31 cellular contexts compared by ENCODE assay signal in the genomic region with DNA sequence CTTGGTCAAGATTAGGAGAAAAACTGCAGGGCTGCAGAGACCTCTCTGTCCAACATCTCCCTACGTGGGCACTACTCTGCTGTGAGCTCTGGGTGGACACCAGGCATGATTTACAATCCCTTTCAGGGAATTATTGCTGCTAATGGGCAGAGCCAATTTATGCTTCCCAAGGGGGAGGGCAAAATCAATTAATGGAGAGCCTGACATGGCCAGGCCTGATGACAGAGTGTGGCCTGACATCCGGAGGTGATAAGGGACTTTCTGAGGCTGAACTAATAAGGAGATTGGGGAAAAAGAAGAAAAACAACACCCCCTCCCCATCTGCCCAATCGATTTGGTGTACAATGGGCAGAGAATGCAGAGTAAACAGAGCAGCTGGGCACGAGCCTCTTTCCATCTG. TPM values are rescaled to one million over a fixed set of nuclear protein-coding genes. Genes with fewer than 3 reads are reported as not detected.
"Had no signal": no experiment of that assay in that cellular context is flagged by ENCODE, and none has a peak within 500 bp of the region (broad histone marks: within the 10 kb centered on the region; RNA-seq: fewer than 3 reads in every experiment).

No MANE protein-coding gene starts in this region.

- H3K4me1 Mint-ChIP-seq: activated CD4-positive, alpha-beta T cell treated with anti-CD3 and anti-CD28 coated beads for 36 hours; activated naive CD8-positive, alpha-beta T cell treated with anti-CD3 and anti-CD28 coated beads, Interleukin-2, amount 10 ng/mL, durations not matched to agents 7 days and 5 days; neural progenitor cell had no signal

- H3K27me3 ChIP-seq: neural progenitor cell had no signal

- H3K4me3 ChIP-seq: left lung, lung, neural progenitor cell, psoas muscle, tibial artery had no signal

- H2AFZ ChIP-seq: neural progenitor cell had no signal

- H3K4me1 ChIP-seq: neural progenitor cell, psoas muscle had no signal

- H3K9me3 Mint-ChIP-seq: activated B cell treated with CpG ODN at 0.5 μM for 24 hours; activated CD4-positive, alpha-beta memory T cell treated with anti-CD3 and anti-CD28 coated beads for 36 hours; activated naive CD8-positive, alpha-beta T cell treated with anti-CD3 and anti-CD28 coated beads, Interleukin-2, amount 10 ng/mL, durations not matched to agents 7 days and 5 days; neural progenitor cell; stimulated activated naive CD8-positive, alpha-beta T cell treated with anti-CD3 and anti-CD28 coated beads, Interleukin-15, Interleukin-2, amounts not matched to agents 100 ng/mL and 50 ng/mL, for 24 hours; T-helper 1 cell treated with Interleukin-12 subunit alpha and Interleukin-12 subunit beta and Interleukin-4 antibody, amounts not matched to agents 30 μg/mL and 1 μg/mL, for 36 hours had no signal

- H3K4me3 Mint-ChIP-seq: activated B cell treated with CpG ODN at 0.5 μM for 24 hours; activated CD4-positive, alpha-beta memory T cell treated with anti-CD3 and anti-CD28 coated beads for 36 hours; activated CD4-positive, alpha-beta T cell treated with anti-CD3 and anti-CD28 coated beads for 36 hours; activated naive CD8-positive, alpha-beta T cell treated with anti-CD3 and anti-CD28 coated beads, Interleukin-2, amount 10 ng/mL, durations not matched to agents 7 days and 5 days; naive thymus-derived CD8-positive, alpha-beta T cell; neural progenitor cell; stimulated activated naive CD8-positive, alpha-beta T cell treated with anti-CD3 and anti-CD28 coated beads, Interleukin-15, Interleukin-2, amounts not matched to agents 100 ng/mL and 50 ng/mL, for 24 hours; T-helper 1 cell treated with Interleukin-12 subunit alpha and Interleukin-12 subunit beta and Interleukin-4 antibody, amounts not matched to agents 30 μg/mL and 1 μg/mL, for 36 hours had no signal

- DNase-seq: activated B cell treated with CpG ODN at 0.5 μM for 24 hours; activated CD4-positive, alpha-beta memory T cell treated with anti-CD3 and anti-CD28 coated beads for 36 hours; activated CD4-positive, alpha-beta T cell treated with anti-CD3 and anti-CD28 coated beads for 36 hours; activated naive CD4-positive, alpha-beta T cell treated with Interleukin-2 at 50 U/mL for 16 hours; activated naive CD8-positive, alpha-beta T cell treated with anti-CD3 and anti-CD28 coated beads, Interleukin-2, amount 10 ng/mL, durations not matched to agents 7 days and 5 days; activated T-cell treated with anti-CD3 and anti-CD28 coated beads, Interleukin-2, amount 50 U/mL, for 48 hours; amniotic stem cell; cerebellar nuclear complex; effector CD4-positive, alpha-beta T cell; erythroblast; foreskin fibroblast; left lung; naive thymus-derived CD8-positive, alpha-beta T cell; psoas muscle; right cardiac atrium; stimulated activated CD4-positive, alpha-beta T cell treated with anti-CD3 and anti-CD28 coated beads, Interleukin-12 subunit alpha, Interleukin-12 subunit beta, amount 100 ng/mL, for 4 hours; stimulated activated CD4-positive, alpha-beta T cell treated with anti-CD3 and anti-CD28 coated beads, Interleukin-4, amount 100 ng/mL, for 4 hours; substantia nigra; T1000; tibial artery had no signal

- ATAC-seq: activated CD4-positive, alpha-beta T cell treated with anti-CD3 and anti-CD28 coated beads for 36 hours; left lung; naive thymus-derived CD8-positive, alpha-beta T cell; psoas muscle; right cardiac atrium had no signal

- H3K36me3 ChIP-seq: left lung, neural progenitor cell, tibial artery had no signal

- H3K4me2 ChIP-seq: neural progenitor cell had no signal

- H3K27ac Mint-ChIP-seq: activated B cell treated with CpG ODN at 0.5 μM for 24 hours; activated CD4-positive, alpha-beta memory T cell treated with anti-CD3 and anti-CD28 coated beads for 36 hours; activated CD4-positive, alpha-beta T cell treated with anti-CD3 and anti-CD28 coated beads for 36 hours; activated naive CD8-positive, alpha-beta T cell treated with anti-CD3 and anti-CD28 coated beads, Interleukin-2, amount 10 ng/mL, durations not matched to agents 7 days and 5 days; naive thymus-derived CD8-positive, alpha-beta T cell; neural progenitor cell; stimulated activated naive CD8-positive, alpha-beta T cell treated with anti-CD3 and anti-CD28 coated beads, Interleukin-15, Interleukin-2, amounts not matched to agents 100 ng/mL and 50 ng/mL, for 24 hours; T-helper 1 cell treated with Interleukin-12 subunit alpha and Interleukin-12 subunit beta and Interleukin-4 antibody, amounts not matched to agents 30 μg/mL and 1 μg/mL, for 36 hours had no signal

- H3K9me3 ChIP-seq: left lung, psoas muscle, tibial artery had no signal

- H3K36me3 Mint-ChIP-seq: activated CD4-positive, alpha-beta memory T cell treated with anti-CD3 and anti-CD28 coated beads for 36 hours; activated naive CD8-positive, alpha-beta T cell treated with anti-CD3 and anti-CD28 coated beads, Interleukin-2, amount 10 ng/mL, durations not matched to agents 7 days and 5 days; naive thymus-derived CD8-positive, alpha-beta T cell; neural progenitor cell had no signal

- H3K9ac ChIP-seq: neural progenitor cell had no signal

- H3K27ac ChIP-seq: left lung, neural progenitor cell, psoas muscle, tibial artery had no signal

RNA-seq across cellular contexts. Expression of a gene that starts 5.0 kb away (rescaled TPM):
- total RNA-seq: activated B cell treated with CpG ODN at 0.5 μM for 24 hours; activated CD4-positive, alpha-beta memory T cell treated with anti-CD3 and anti-CD28 coated beads for 36 hours; activated CD4-positive, alpha-beta T cell treated with anti-CD3 and anti-CD28 coated beads for 36 hours; activated naive CD8-positive, alpha-beta T cell treated with anti-CD3 and anti-CD28 coated beads, Interleukin-2, amount 10 ng/mL, durations not matched to agents 7 days and 5 days; fibroblast of lung; glomerular endothelial cell; kidney epithelial cell; left lung; lung; mesenteric fat pad; naive thymus-derived CD8-positive, alpha-beta T cell; osteocyte; psoas muscle; right cardiac atrium; skeletal muscle tissue; urinary bladder had no signal
- polyA plus RNA-seq: fibroblast of lung; lung; naive thymus-derived CD8-positive, alpha-beta T cell; psoas muscle; right cardiac atrium; urinary bladder had no signal

RNA-seq across cellular contexts. Expression of a gene that starts 13.3 kb away (rescaled TPM):
- total RNA-seq: activated B cell treated with CpG ODN at 0.5 μM for 24 hours; activated CD4-positive, alpha-beta memory T cell treated with anti-CD3 and anti-CD28 coated beads for 36 hours; activated CD4-positive, alpha-beta T cell treated with anti-CD3 and anti-CD28 coated beads for 36 hours; activated naive CD8-positive, alpha-beta T cell treated with anti-CD3 and anti-CD28 coated beads, Interleukin-2, amount 10 ng/mL, durations not matched to agents 7 days and 5 days; fibroblast of lung; glomerular endothelial cell; kidney epithelial cell; naive thymus-derived CD8-positive, alpha-beta T cell; osteocyte; psoas muscle had no signal
- polyA plus RNA-seq: fibroblast of lung; naive thymus-derived CD8-positive, alpha-beta T cell had no signal
